ENCODE assay signal across 29 cellular contexts in genomic region chr16:5336898-5337297, GRCh38.
"Had no signal": no experiment of that assay in that cellular context is flagged by ENCODE, and none has a peak within 500 bp of the region (broad histone marks: within the 10 kb centered on the region; RNA-seq: fewer than 3 reads in every experiment).

No MANE protein-coding gene starts in this region.

- H3K4me1 ChIP-seq: colonic mucosa, esophagus muscularis mucosa, foreskin keratinocyte, gastroesophageal sphincter, heart left ventricle, prostate gland, right atrium auricular region, suprapubic skin, transverse colon, upper lobe of right lung, vagina had no signal

- H2AFZ ChIP-seq: hepatocyte had no signal

- H3K27me3 Mint-ChIP-seq: dendritic cell treated with granulocyte-macrophage colony-stimulating factor and Interleukin-4, amounts not matched to agents 40 ng/mL and 50 ng/mL, for 4 days had no signal

- H3K36me3 ChIP-seq: colonic mucosa, esophagus muscularis mucosa, gastroesophageal sphincter, heart left ventricle, prostate gland, right atrium auricular region, suprapubic skin, transverse colon, upper lobe of right lung, vagina had no signal

- DNase-seq: colonic mucosa; effector CD8-positive, alpha-beta T cell; foreskin keratinocyte; heart left ventricle; immature natural killer cell; islet precursor cell; kidney glomerular epithelial cell; left colon; natural killer cell; stimulated activated CD4-positive, alpha-beta T cell treated with anti-CD3 and anti-CD28 coated beads, Interleukin-12 subunit alpha, Interleukin-12 subunit beta, amount 100 ng/mL, for 4 hours; stimulated activated CD4-positive, alpha-beta T cell treated with anti-CD3 and anti-CD28 coated beads, Interleukin-1b, Interleukin-23, amount 100 ng/mL, for 48 hours; stimulated activated CD4-positive, alpha-beta T cell treated with anti-CD3 and anti-CD28 coated beads, Interleukin-4, amount 100 ng/mL, for 1 hour; stimulated activated CD8-positive, alpha-beta memory T cell treated with anti-CD3 and anti-CD28 coated beads, Interleukin-4, amount 100 ng/mL, for 48 hours; stimulated activated naive CD4-positive, alpha-beta T cell; stimulated activated naive CD8-positive, alpha-beta T cell treated with anti-CD3 and anti-CD28 coated beads, Interleukin-15, amount 100 ng/mL, for 72 hours; transverse colon; upper lobe of right lung had no signal

- H3K4me2 ChIP-seq: hepatocyte, smooth muscle cell had no signal

- ATAC-seq: foreskin keratinocyte; gastroesophageal sphincter; heart left ventricle; left colon; natural killer cell; sciatic nerve; stimulated activated naive CD8-positive, alpha-beta T cell treated with anti-CD3 and anti-CD28 coated beads, Interleukin-15, amount 100 ng/mL, for 72 hours; upper lobe of right lung had no signal

- H3K79me2 ChIP-seq: hepatocyte had no signal

- H3K4me1 Mint-ChIP-seq: immature natural killer cell; memory B cell; natural killer cell; stimulated activated naive CD8-positive, alpha-beta T cell treated with anti-CD3 and anti-CD28 coated beads, Interleukin-15, amount 100 ng/mL, for 72 hours had no signal

- H3K9me3 Mint-ChIP-seq: dendritic cell treated with granulocyte-macrophage colony-stimulating factor and Interleukin-4, amounts not matched to agents 40 ng/mL and 50 ng/mL, for 4 days; immature natural killer cell; natural killer cell; stimulated activated naive CD8-positive, alpha-beta T cell treated with anti-CD3 and anti-CD28 coated beads, Interleukin-15, amount 100 ng/mL, for 72 hours had no signal

- H3K27ac ChIP-seq: colonic mucosa, esophagus muscularis mucosa, foreskin keratinocyte, gastroesophageal sphincter, heart left ventricle, hepatocyte, prostate gland, right atrium auricular region, suprapubic skin, transverse colon, upper lobe of right lung, vagina had no signal

- H3K27me3 ChIP-seq: colonic mucosa, esophagus muscularis mucosa, foreskin keratinocyte, right atrium auricular region, suprapubic skin, transverse colon, upper lobe of right lung, vagina had no signal

- H3K27ac Mint-ChIP-seq: dendritic cell treated with granulocyte-macrophage colony-stimulating factor and Interleukin-4, amounts not matched to agents 40 ng/mL and 50 ng/mL, for 4 days; immature natural killer cell; memory B cell; natural killer cell; stimulated activated naive CD8-positive, alpha-beta T cell treated with anti-CD3 and anti-CD28 coated beads, Interleukin-15, amount 100 ng/mL, for 72 hours had no signal

- H3K36me3 Mint-ChIP-seq: immature natural killer cell, memory B cell, natural killer cell had no signal

- H3K4me3 ChIP-seq: colonic mucosa, esophagus muscularis mucosa, gastroesophageal sphincter, heart left ventricle, hepatocyte, lung, prostate gland, right atrium auricular region, smooth muscle cell, suprapubic skin, transverse colon, upper lobe of right lung, vagina had no signal

- H3K4me3 Mint-ChIP-seq: dendritic cell treated with granulocyte-macrophage colony-stimulating factor and Interleukin-4, amounts not matched to agents 40 ng/mL and 50 ng/mL, for 4 days; immature natural killer cell; memory B cell; natural killer cell; stimulated activated naive CD8-positive, alpha-beta T cell treated with anti-CD3 and anti-CD28 coated beads, Interleukin-15, amount 100 ng/mL, for 72 hours had no signal
